Comparison of ENCODE assay signal across 1 cellular context in the genomic region with DNA sequence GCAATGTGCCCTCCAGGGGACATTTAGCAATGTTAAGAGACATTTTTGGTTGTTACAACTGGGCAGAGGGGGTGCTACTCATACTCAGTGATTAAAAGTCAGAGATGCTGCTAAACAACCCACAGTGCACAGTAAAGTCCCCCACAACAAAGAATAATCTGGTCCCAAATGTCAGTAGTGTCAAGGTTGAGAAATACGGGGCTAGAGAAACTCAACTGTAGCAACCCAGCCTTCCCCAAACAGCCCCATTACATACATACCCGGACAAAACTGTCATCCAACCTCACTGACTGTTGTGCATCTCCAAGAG.
TF ChIP-seq lines count a peak whose summit lies in the region.

No MANE protein-coding gene starts in this region.

TF ChIP-seq in GM12878, 131 proteins besides CTCF, POLR2A, EP300 and RAD21:
- TF ChIP-seq, protein P1, sequence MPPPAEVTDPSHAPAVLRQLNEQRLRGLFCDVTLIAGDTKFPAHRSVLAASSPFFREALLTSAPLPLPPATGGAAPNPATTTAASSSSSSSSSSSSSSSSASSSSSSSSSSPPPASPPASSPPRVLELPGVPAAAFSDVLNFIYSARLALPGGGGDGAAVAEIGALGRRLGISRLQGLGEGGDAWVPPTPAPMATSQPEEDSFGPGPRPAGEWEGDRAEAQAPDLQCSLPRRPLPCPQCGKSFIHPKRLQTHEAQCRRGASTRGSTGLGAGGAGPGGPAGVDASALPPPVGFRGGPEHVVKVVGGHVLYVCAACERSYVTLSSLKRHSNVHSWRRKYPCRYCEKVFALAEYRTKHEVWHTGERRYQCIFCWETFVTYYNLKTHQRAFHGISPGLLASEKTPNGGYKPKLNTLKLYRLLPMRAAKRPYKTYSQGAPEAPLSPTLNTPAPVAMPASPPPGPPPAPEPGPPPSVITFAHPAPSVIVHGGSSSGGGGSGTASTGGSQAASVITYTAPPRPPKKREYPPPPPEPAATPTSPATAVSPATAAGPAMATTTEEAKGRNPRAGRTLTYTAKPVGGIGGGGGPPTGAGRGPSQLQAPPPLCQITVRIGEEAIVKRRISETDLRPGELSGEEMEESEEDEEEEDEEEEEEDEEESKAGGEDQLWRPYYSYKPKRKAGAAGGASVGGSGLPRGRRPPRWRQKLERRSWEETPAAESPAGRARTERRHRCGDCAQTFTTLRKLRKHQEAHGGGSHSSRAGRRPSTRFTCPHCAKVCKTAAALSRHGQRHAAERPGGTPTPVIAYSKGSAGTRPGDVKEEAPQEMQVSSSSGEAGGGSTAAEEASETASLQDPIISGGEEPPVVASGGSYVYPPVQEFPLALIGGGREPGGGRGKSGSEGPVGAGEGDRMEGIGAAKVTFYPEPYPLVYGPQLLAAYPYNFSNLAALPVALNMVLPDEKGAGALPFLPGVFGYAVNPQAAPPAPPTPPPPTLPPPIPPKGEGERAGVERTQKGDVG (CRISPR knock-in tag; IDR thresholded peaks at IDR 0.05): no peak
- no peak for TF ChIP-seq NR2F1 (conservative IDR thresholded peaks at IDR 0.05)
- TF ChIP-seq DPF2 (IDR thresholded peaks at IDR 0.05): no peak
- TF ChIP-seq ZNF207 (IDR thresholded peaks at IDR 0.05; ENCODE audit: borderline replicate concordance): no peak
- TF ChIP-seq SMAD5 (IDR thresholded peaks at IDR 0.05; ENCODE audit: low read depth): no peak
- no peak for TF ChIP-seq POLR2AphosphoS2 (IDR thresholded peaks at IDR 0.05; ENCODE audit: low read depth, low read length)
- no peak for TF ChIP-seq ZZZ3 (IDR thresholded peaks at IDR 0.05; ENCODE audit: control insufficient read depth, insufficient read length, low read depth)
- TF ChIP-seq LARP7 (IDR thresholded peaks at IDR 0.05): no peak
- no peak for TF ChIP-seq MEF2A (IDR thresholded peaks at IDR 0.05; ENCODE audit: insufficient read depth, low read depth, low read length)
- no peak for TF ChIP-seq ZNF217 (IDR thresholded peaks at IDR 0.05)
- TF ChIP-seq NR2C2 (IDR thresholded peaks at IDR 0.05; ENCODE audit: borderline replicate concordance, control insufficient read depth, insufficient read length, low read depth): no peak
- no peak for TF ChIP-seq RUNX3 (IDR thresholded peaks at IDR 0.05; ENCODE audit: low read length)
- no peak for TF ChIP-seq TAF1 (IDR thresholded peaks at IDR 0.05; ENCODE audit: borderline replicate concordance, low read depth, low read length)
- TF ChIP-seq TCF7 (IDR thresholded peaks at IDR 0.05; ENCODE audit: borderline replicate concordance): no peak
